Comparison of ENCODE assay signal across 9 cellular contexts in the genomic region with DNA sequence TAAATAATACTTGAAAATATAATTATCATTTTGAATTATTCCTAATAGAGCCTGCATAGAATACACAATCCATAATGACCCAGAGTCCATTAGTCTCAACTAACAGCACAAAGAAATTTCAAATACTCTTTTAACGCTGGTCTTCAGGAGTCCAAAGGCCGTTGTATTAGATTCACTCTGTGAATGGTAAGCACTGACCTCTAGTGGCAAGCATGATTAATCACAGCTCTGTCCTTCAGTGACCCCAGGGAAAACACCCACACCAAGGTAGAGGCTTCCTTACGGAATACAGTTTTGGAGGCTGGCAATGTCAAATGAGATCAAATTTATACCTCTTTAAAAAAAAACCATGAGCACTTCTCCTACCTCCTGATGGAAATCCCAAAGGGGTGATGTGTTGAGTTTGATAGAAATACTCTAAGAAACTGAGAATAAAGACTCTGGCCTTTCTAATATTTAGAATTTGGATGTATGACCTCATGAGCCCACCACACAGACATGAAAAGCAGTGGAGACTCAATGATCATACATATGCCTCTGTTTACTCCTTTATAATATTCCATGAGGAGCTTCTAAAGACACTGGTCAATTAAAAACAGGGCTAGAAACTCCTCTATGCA.
DNase-seq lines count a peak whose midpoint lies in the region; ATAC-seq and TF ChIP-seq lines count a peak whose summit lies in the region.
"Had no signal": no experiment of that assay in that cellular context is flagged by ENCODE, and none has a peak within 500 bp of the region (broad histone marks: within the 10 kb centered on the region; RNA-seq: fewer than 3 reads in every experiment).

No MANE protein-coding gene starts in this region.

- POLR2A ChIA-PET in OCI-LY7 (lab: Charles Lee) = interaction anchor here (0.6 kb wide), 1 partner anchor 1049 kb away, joined by 3 read pairs; no protein-coding TSS in a partner anchor

- H3K9me3 ChIP-seq in OCI-LY7 (ENCODE audit: low read length) (no peaks in the 10 kb centered on the region), lower lobe of right lung (no peaks in the 10 kb centered on the region)

- BruUV-seq in OCI-LY7 (replicated peaks; lab: Mats Ljungman, UMichigan) = no TSS peak

- no peaks in the 10 kb centered on the region for H4K20me1 ChIP-seq in OCI-LY7 (ENCODE audit: insufficient read depth, low read length)

- H3K36me3 ChIP-seq in OCI-LY7 (ENCODE audit: insufficient read depth, low read length) (no peaks in the 10 kb centered on the region), lower lobe of right lung (no peaks in the 10 kb centered on the region)

- H2AFZ ChIP-seq in OCI-LY7 (ENCODE audit: low read length) = no peak overlapping the region

- no peak overlapping the region for H3K4me2 ChIP-seq in OCI-LY7 (ENCODE audit: low read length)

- no peaks in the 10 kb centered on the region for H3K9me2 ChIP-seq in OCI-LY7 (ENCODE audit: insufficient read depth, low read length)

- TF ChIP-seq CTCF in OCI-LY7 (conservative IDR thresholded peaks at IDR 0.05; ENCODE audit: low read length) (peak; percentile 85), lower lobe of right lung (IDR thresholded peaks at IDR 0.05) (peak; percentile 70)

- H3K79me2 ChIP-seq in OCI-LY7 (ENCODE audit: insufficient read depth, low read depth, low read length) = no peaks in the 10 kb centered on the region

- no peaks in the 10 kb centered on the region for H3K27me3 ChIP-seq in lower lobe of right lung (ENCODE audit: low read depth)

- peak; percentile 1 for DNase-seq in NCI-H2107 treated with DMSO at 0.1 percent for 48 hours (lab: John Stamatoyannopoulos, UW; ENCODE audit: unreplicated experiment)
- no peak for DNase-seq in NCI-H2107 (lab: John Stamatoyannopoulos, UW)
- DNase-seq in OCI-LY7 (ENCODE audit: low spot score) = peak; percentile 50
- DNase-seq in dedifferentiated amniotic fluid mesenchymal stem cell (ENCODE audit: extremely low spot score) = peak; percentile 89
- no peak for DNase-seq in lower lobe of right lung
- DNase-seq in NCI-H1048 (lab: John Stamatoyannopoulos, UW) = no peak

- CTCF ChIA-PET in OCI-LY7 (lab: Charles Lee; ENCODE audit: unreplicated experiment) = no interaction called here

- intact Hi-C loops in OCI-LY7 (cut with micrococcal nuclease; ENCODE audit: unreplicated experiment) (no loop called here), lower lobe of right lung (cut with DNase I) (no loop called here)

- H3K27ac ChIP-seq in OCI-LY7 (ENCODE audit: low read depth, low read length, poor library complexity, severe bottlenecking) (no peak overlapping the region), lower lobe of right lung (no peak overlapping the region)
- H3K27ac ChIP-seq: epithelial cell of prostate had no signal

- H3K4me1 ChIP-seq in OCI-LY7 (ENCODE audit: insufficient read depth, low read length, poor library complexity, severe bottlenecking) = no peaks in the 10 kb centered on the region
- no peaks in the 10 kb centered on the region for H3K4me1 ChIP-seq in lower lobe of right lung

- no peak overlapping the region for H3K4me3 ChIP-seq in OCI-LY7 (ENCODE audit: low read depth, low read length, poor library complexity, severe bottlenecking)
- no peak overlapping the region for H3K4me3 ChIP-seq in lower lobe of right lung

- ATAC-seq in GM21381 (IDR thresholded peaks at IDR 0.05; ENCODE audit: unreplicated experiment) (peak; percentile 93), HG03469 (IDR thresholded peaks at IDR 0.05; ENCODE audit: unreplicated experiment) (peak; percentile 97), lower lobe of right lung (peak; percentile 87 to 90)

Comparison
In these comparisons a context has a peak if more than half of its experiments do, and no peak if none do; other contexts are left out.
1. DNase-seq: peak in NCI-H2107 treated with DMSO at 0.1 percent for 48 hours (single experiment), OCI-LY7 (single experiment) and dedifferentiated amniotic fluid mesenchymal stem cell (single experiment); none in NCI-H2107 (single experiment), lower lobe of right lung (single experiment) and NCI-H1048 (single experiment).
2. Peak in every context shown above with its lines, with median percentiles within 50 percentile points of each other: ATAC-seq.